In the genomic region with DNA sequence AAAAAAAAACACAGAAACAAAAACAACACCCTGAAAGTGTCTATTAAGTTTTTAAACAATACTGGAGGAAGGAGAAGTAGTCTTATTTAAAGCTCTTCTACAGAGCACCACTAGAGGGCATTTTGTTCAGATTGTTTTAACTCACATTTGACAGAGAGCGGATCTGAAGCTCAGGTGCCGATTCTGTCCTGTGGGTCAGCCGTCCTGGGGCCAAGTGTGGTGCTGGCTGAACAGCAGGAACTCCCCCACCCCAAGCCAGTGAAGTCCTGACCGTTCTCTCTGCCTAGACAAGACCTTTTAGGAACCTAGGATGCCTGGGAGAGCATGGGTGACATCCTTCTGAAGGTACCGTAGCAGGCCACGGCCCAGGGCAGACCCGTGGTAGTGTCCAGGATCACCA, we compare ENCODE assay signal across 8 cellular contexts. TPM values are rescaled to one million over a fixed set of nuclear protein-coding genes. Genes with fewer than 3 reads are reported as not detected.
A peak's percentile ranks its signal among the peaks of the same experiment; 100 is the strongest.
DNase-seq lines count a peak whose midpoint lies in the region; ATAC-seq and TF ChIP-seq lines count a peak whose summit lies in the region.

No MANE protein-coding gene starts in this region.

- H3K27ac Mint-ChIP-seq in natural killer cell (no peak overlapping the region), WTC11 (no peak overlapping the region)
- peak overlapping the region in 1 of 2 donors; percentile 40 for H3K27ac Mint-ChIP-seq in natural killer cell treated with Interleukin-12 subunit alpha and Interleukin-12 subunit beta and Interleukin-15 and Interleukin-18, amount 100 ng/mL, for 72 hours

- intact Hi-C loops in natural killer cell (cut with micrococcal nuclease), result no loop called here
- intact Hi-C loops in left ventricle myocardium superior (cut with micrococcal nuclease), result no loop called here

- CTCF ChIA-PET in WTC11 (lab: Charles Lee), result interaction anchor here (0.6 to 3.7 kb wide), 67 partner anchors 9 to 502 kb away, joined by 3 to 33 read pairs (median 4); a partner anchor contains a TSS

- H3K4me3 Mint-ChIP-seq in natural killer cell (no peak overlapping the region), WTC11 (no peak overlapping the region)
- H3K4me3 Mint-ChIP-seq in natural killer cell treated with Interleukin-12 subunit alpha and Interleukin-12 subunit beta and Interleukin-15 and Interleukin-18, amount 100 ng/mL, for 72 hours, result no peak overlapping the region

- POLR2A ChIA-PET in WTC11 (lab: Charles Lee), result no interaction called here

- peaks cover 2% of the 10 kb centered on the region in 2 donors for H3K9me3 Mint-ChIP-seq in natural killer cell
- peaks cover 3% of the 10 kb centered on the region for H3K9me3 Mint-ChIP-seq in natural killer cell treated with Interleukin-12 subunit alpha and Interleukin-12 subunit beta and Interleukin-15 and Interleukin-18, amount 100 ng/mL, for 72 hours
- peaks cover 4% of the 10 kb centered on the region for H3K9me3 Mint-ChIP-seq in WTC11

- ATAC-seq in natural killer cell (no peak), WTC11 (peak; percentile 26; the same call in 1 of the 2 replicates), left ventricle myocardium superior (no peak), GM21515 (IDR thresholded peaks at IDR 0.05; ENCODE audit: unreplicated experiment) (no peak)
- no peak for ATAC-seq in natural killer cell treated with Interleukin-12 subunit alpha and Interleukin-12 subunit beta and Interleukin-15 and Interleukin-18, amount 100 ng/mL, for 72 hours

- H3K36me3 Mint-ChIP-seq in natural killer cell (peaks cover 35% of the 10 kb centered on the region), WTC11 (peaks cover 53% of the 10 kb centered on the region)
- H3K36me3 Mint-ChIP-seq in natural killer cell treated with Interleukin-12 subunit alpha and Interleukin-12 subunit beta and Interleukin-15 and Interleukin-18, amount 100 ng/mL, for 72 hours, result peaks cover 47% of the 10 kb centered on the region

- H3K27me3 Mint-ChIP-seq in natural killer cell (ENCODE audit: low read depth in 2 of 2) (no peaks in the 10 kb centered on the region), WTC11 (ENCODE audit: low read depth) (peaks cover under 1% of the 10 kb centered on the region)
- no peaks in the 10 kb centered on the region for H3K27me3 Mint-ChIP-seq in natural killer cell treated with Interleukin-12 subunit alpha and Interleukin-12 subunit beta and Interleukin-15 and Interleukin-18, amount 100 ng/mL, for 72 hours

- H3K4me1 Mint-ChIP-seq in natural killer cell (peaks cover 45 to 56% of the 10 kb centered on the region in 2 donors), WTC11 (peaks cover 14% of the 10 kb centered on the region)
- H3K4me1 Mint-ChIP-seq in natural killer cell treated with Interleukin-12 subunit alpha and Interleukin-12 subunit beta and Interleukin-15 and Interleukin-18, amount 100 ng/mL, for 72 hours (ENCODE audit: low read depth in 2 of 2), result peaks cover 24 to 35% of the 10 kb centered on the region in 2 donors

- TF ChIP-seq CTCF in natural killer cell (IDR thresholded peaks at IDR 0.05) (peak; percentile 56), WTC11 (IDR thresholded peaks at IDR 0.05) (peak; percentile 41; the same call in 1 of the 2 replicates)

- DNase-seq in natural killer cell (no peak), NCI-H1436 (lab: John Stamatoyannopoulos, UW) (peak; percentile 28), WTC11 (ENCODE audit: low spot score) (peak; percentile 13), left ventricle myocardium superior (peak; percentile 18), stromal cell of bone marrow (ENCODE audit: low read depth) (peak; percentile 14), NK-92 (lab: John Stamatoyannopoulos, UW; ENCODE audit: unreplicated experiment) (no peak)
- DNase-seq in natural killer cell treated with Interleukin-12 subunit alpha and Interleukin-12 subunit beta and Interleukin-15 and Interleukin-18, amount 100 ng/mL, for 72 hours (ENCODE audit: low spot score), result no peak

TF ChIP-seq in WTC11, 78 proteins besides CTCF, POLR2A, EP300 and RAD21:
- TF ChIP-seq, protein P1, sequence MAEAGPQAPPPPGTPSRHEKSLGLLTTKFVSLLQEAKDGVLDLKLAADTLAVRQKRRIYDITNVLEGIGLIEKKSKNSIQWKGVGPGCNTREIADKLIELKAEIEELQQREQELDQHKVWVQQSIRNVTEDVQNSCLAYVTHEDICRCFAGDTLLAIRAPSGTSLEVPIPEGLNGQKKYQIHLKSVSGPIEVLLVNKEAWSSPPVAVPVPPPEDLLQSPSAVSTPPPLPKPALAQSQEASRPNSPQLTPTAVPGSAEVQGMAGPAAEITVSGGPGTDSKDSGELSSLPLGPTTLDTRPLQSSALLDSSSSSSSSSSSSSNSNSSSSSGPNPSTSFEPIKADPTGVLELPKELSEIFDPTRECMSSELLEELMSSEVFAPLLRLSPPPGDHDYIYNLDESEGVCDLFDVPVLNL (CRISPR knock-in tag; IDR thresholded peaks at IDR 0.05; ENCODE audit: borderline replicate concordance, low read depth), result no peak
- TF ChIP-seq ZNF138 (CRISPR knock-in tag; conservative IDR thresholded peaks at IDR 0.05), result no peak
- TF ChIP-seq, protein P2, sequence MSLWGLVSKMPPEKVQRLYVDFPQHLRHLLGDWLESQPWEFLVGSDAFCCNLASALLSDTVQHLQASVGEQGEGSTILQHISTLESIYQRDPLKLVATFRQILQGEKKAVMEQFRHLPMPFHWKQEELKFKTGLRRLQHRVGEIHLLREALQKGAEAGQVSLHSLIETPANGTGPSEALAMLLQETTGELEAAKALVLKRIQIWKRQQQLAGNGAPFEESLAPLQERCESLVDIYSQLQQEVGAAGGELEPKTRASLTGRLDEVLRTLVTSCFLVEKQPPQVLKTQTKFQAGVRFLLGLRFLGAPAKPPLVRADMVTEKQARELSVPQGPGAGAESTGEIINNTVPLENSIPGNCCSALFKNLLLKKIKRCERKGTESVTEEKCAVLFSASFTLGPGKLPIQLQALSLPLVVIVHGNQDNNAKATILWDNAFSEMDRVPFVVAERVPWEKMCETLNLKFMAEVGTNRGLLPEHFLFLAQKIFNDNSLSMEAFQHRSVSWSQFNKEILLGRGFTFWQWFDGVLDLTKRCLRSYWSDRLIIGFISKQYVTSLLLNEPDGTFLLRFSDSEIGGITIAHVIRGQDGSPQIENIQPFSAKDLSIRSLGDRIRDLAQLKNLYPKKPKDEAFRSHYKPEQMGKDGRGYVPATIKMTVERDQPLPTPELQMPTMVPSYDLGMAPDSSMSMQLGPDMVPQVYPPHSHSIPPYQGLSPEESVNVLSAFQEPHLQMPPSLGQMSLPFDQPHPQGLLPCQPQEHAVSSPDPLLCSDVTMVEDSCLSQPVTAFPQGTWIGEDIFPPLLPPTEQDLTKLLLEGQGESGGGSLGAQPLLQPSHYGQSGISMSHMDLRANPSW (CRISPR knock-in tag; conservative IDR thresholded peaks at IDR 0.05; ENCODE audit: low read depth), result no peak
- TF ChIP-seq ZBTB21 (CRISPR knock-in tag; IDR thresholded peaks at IDR 0.05; ENCODE audit: borderline replicate concordance), result no peak
- TF ChIP-seq NFE2L1 (CRISPR knock-in tag; IDR thresholded peaks at IDR 0.05), result no peak

RNA-seq across cellular contexts. Expression of a gene that starts 3.9 kb away (rescaled TPM):
- total RNA-seq in natural killer cell (10 to 100 TPM; 89.6 to 99.9 (median 96.3) TPM), WTC11 (2021) (60.1 to 62.4 TPM (median 62.2 TPM) in 3 replicates), left ventricle myocardium superior (49.1 TPM)
- 10 to 100 TPM; 60.2 to 89.8 TPM for total RNA-seq in natural killer cell treated with Interleukin-12 subunit alpha and Interleukin-12 subunit beta and Interleukin-15 and Interleukin-18, amount 100 ng/mL, for 72 hours

Comparison
In these comparisons a context has a peak if more than half of its experiments do, and no peak if none do; other contexts are left out.
1. DNase-seq: peak in NCI-H1436 (single experiment), WTC11 (single experiment), left ventricle myocardium superior (single experiment) and stromal cell of bone marrow (single experiment); none in natural killer cell (single experiment), natural killer cell treated with Interleukin-12 subunit alpha and Interleukin-12 subunit beta and Interleukin-15 and Interleukin-18, amount 100 ng/mL, for 72 hours (single experiment) and NK-92 (single experiment).